ENCODE assay signal across 20 cellular contexts in genomic region chr4:25795091-25795490, GRCh38.
DNase-seq lines count a peak whose midpoint lies in the region; ATAC-seq and TF ChIP-seq lines count a peak whose summit lies in the region.
"Had no signal": no experiment of that assay in that cellular context is flagged by ENCODE, and none has a peak within 500 bp of the region (broad histone marks: within the 10 kb centered on the region; RNA-seq: fewer than 3 reads in every experiment).

No MANE protein-coding gene starts in this region.

- H3K27ac ChIP-seq in SK-N-SH (ENCODE audit: low read depth in 2 of 2, low read length in 1 of 2) (peak overlapping the region in 1 of 2 experiments; percentile 67; a peak in 1 of 4 replicates), neural progenitor cell (peak overlapping the region; percentile 73)
- H3K27ac ChIP-seq: 22Rv1 had no signal

- peaks cover 21% of the 10 kb centered on the region for H3K4me1 Mint-ChIP-seq in chondrocyte (ENCODE audit: low read depth)
- H3K4me1 Mint-ChIP-seq in neural progenitor cell, result peaks cover 22% of the 10 kb centered on the region
- H3K4me1 Mint-ChIP-seq in activated CD8-positive, alpha-beta memory T cell treated with anti-CD3 and anti-CD28 coated beads, Interleukin-2, amount 10 ng/mL, durations not matched to agents 7 days and 5 days, result no peaks in the 10 kb centered on the region
- H3K4me1 Mint-ChIP-seq: CD14-positive monocyte had no signal

- H4K20me1 ChIP-seq in SK-N-SH (ENCODE audit: insufficient read depth), result no peaks in the 10 kb centered on the region
- H4K20me1 ChIP-seq in neural progenitor cell (ENCODE audit: low read depth), result peaks cover 3% of the 10 kb centered on the region

- WGBS in SK-N-SH (ENCODE audit: low lambda C conversion rate), result 93% methylated on average over 4 of the region's 4 CpGs

- ATAC-seq in SK-N-SH treated with all-trans-retinoic acid at 6 μM for 48 hours (no peak), GM19455 (IDR thresholded peaks at IDR 0.05; ENCODE audit: unreplicated experiment) (no peak)
- ATAC-seq in activated CD8-positive, alpha-beta memory T cell treated with anti-CD3 and anti-CD28 coated beads, Interleukin-2, amount 10 ng/mL, durations not matched to agents 7 days and 5 days, result no peak

- no peaks in the 10 kb centered on the region for H3K36me3 ChIP-seq in SK-N-SH (replicated peaks in 1 of 2; ENCODE audit: control insufficient read depth in 1 of 2, insufficient read depth in 2 of 2, low read length in 1 of 2)
- no peaks in the 10 kb centered on the region for H3K36me3 ChIP-seq in neural progenitor cell
- H3K36me3 ChIP-seq: HAP-1 had no signal

- H3K9me3 Mint-ChIP-seq in chondrocyte (ENCODE audit: low read depth) (no peaks in the 10 kb centered on the region), neural progenitor cell (peaks cover 6% of the 10 kb centered on the region)
- H3K9me3 Mint-ChIP-seq in activated CD8-positive, alpha-beta memory T cell treated with anti-CD3 and anti-CD28 coated beads, Interleukin-2, amount 10 ng/mL, durations not matched to agents 7 days and 5 days (ENCODE audit: low read depth), result no peaks in the 10 kb centered on the region

- H3K4me1 ChIP-seq in SK-N-SH (ENCODE audit: control insufficient read depth in 1 of 2, insufficient read depth in 2 of 2, low read depth in 1 of 2, low read length in 1 of 2) (peaks cover 0 to 16% of the 10 kb centered on the region in 2 experiments; a peak in 2 of 4 replicates), neural progenitor cell (peaks cover 21% of the 10 kb centered on the region)
- H3K4me1 ChIP-seq: HAP-1 had no signal

- H3K4me3 ChIP-seq in SK-N-SH (ENCODE audit: low read depth in 2 of 2, low read length in 1 of 2) (no peak overlapping the region), neural progenitor cell (no peak overlapping the region)
- H3K4me3 ChIP-seq: HAP-1 had no signal

- H3K27me3 Mint-ChIP-seq in chondrocyte (ENCODE audit: low read depth) (no peaks in the 10 kb centered on the region), neural progenitor cell (ENCODE audit: insufficient read depth, low read depth) (no peaks in the 10 kb centered on the region)
- no peaks in the 10 kb centered on the region for H3K27me3 Mint-ChIP-seq in activated CD8-positive, alpha-beta memory T cell treated with anti-CD3 and anti-CD28 coated beads, Interleukin-2, amount 10 ng/mL, durations not matched to agents 7 days and 5 days

- H3K27ac Mint-ChIP-seq in chondrocyte (ENCODE audit: unreplicated experiment), result peak overlapping the region; percentile 85
- H3K27ac Mint-ChIP-seq in neural progenitor cell, result no peak overlapping the region
- H3K27ac Mint-ChIP-seq in activated CD8-positive, alpha-beta memory T cell treated with anti-CD3 and anti-CD28 coated beads, Interleukin-2, amount 10 ng/mL, durations not matched to agents 7 days and 5 days, result no peak overlapping the region

- H3K9me3 ChIP-seq in SK-N-SH (no peaks in the 10 kb centered on the region), neural progenitor cell (ENCODE audit: low read depth) (no peaks in the 10 kb centered on the region)
- H3K9me3 ChIP-seq: HAP-1 had no signal

- H3K4me2 ChIP-seq in SK-N-SH (peak overlapping the region; percentile 35; the same call in 1 of the 2 replicates), neural progenitor cell (no peak overlapping the region)

- TF ChIP-seq RAD21 in SK-N-SH (IDR thresholded peaks at IDR 0.05; ENCODE audit: low read length), result no peak

- peaks cover 17% of the 10 kb centered on the region for H3K36me3 Mint-ChIP-seq in chondrocyte (ENCODE audit: low read depth)
- H3K36me3 Mint-ChIP-seq in neural progenitor cell, result peaks cover 19% of the 10 kb centered on the region
- H3K36me3 Mint-ChIP-seq in activated CD8-positive, alpha-beta memory T cell treated with anti-CD3 and anti-CD28 coated beads, Interleukin-2, amount 10 ng/mL, durations not matched to agents 7 days and 5 days, result peaks cover 49% of the 10 kb centered on the region
- H3K36me3 Mint-ChIP-seq: CD14-positive monocyte had no signal

- POLR2A ChIA-PET in SK-N-SH (lab: Yijun Ruan, JAX), result no interaction called here

- CTCF ChIA-PET in SK-N-SH (lab: Yijun Ruan, JAX), result interaction anchor here (0.7 kb wide), 1 partner anchor 355 kb away, joined by 3 read pairs; no protein-coding TSS in a partner anchor
- CTCF ChIA-PET in activated CD8-positive, alpha-beta memory T cell treated with anti-CD3 and anti-CD28 coated beads, Interleukin-2, amount 10 ng/mL, durations not matched to agents 7 days and 5 days (lab: Charles Lee), result no interaction called here

- TF ChIP-seq EP300 in SK-N-SH (IDR thresholded peaks at IDR 0.05; ENCODE audit: borderline replicate concordance in 1 of 2, low read depth in 1 of 2, low read length in 1 of 2), result no peak

- H3K9me2 ChIP-seq in SK-N-SH, result no peaks in the 10 kb centered on the region

- no peak overlapping the region for H2AFZ ChIP-seq in SK-N-SH (ENCODE audit: low read depth)
- H2AFZ ChIP-seq in neural progenitor cell (replicated peaks), result no peak overlapping the region

- H3K9ac ChIP-seq in SK-N-SH (no peak overlapping the region; the same call in 1 of the 2 replicates), neural progenitor cell (no peak overlapping the region)

- TF ChIP-seq CTCF in SK-N-SH (IDR thresholded peaks at IDR 0.05), result no peak
- no peak for TF ChIP-seq CTCF in chondrocyte (IDR thresholded peaks at IDR 0.05)
- no peak for TF ChIP-seq CTCF in neural progenitor cell (IDR thresholded peaks at IDR 0.05)

- H3F3A ChIP-seq in SK-N-SH (replicated peaks; ENCODE audit: insufficient read depth) (no peaks in the 10 kb centered on the region), neural progenitor cell (ENCODE audit: low read depth) (peaks cover 20% of the 10 kb centered on the region)

- no peaks in the 10 kb centered on the region for H3K79me2 ChIP-seq in SK-N-SH (ENCODE audit: insufficient read depth)
- no peaks in the 10 kb centered on the region for H3K79me2 ChIP-seq in neural progenitor cell (ENCODE audit: low read depth)

- no peaks in the 10 kb centered on the region for H3K27me3 ChIP-seq in SK-N-SH (ENCODE audit: insufficient read depth)
- no peaks in the 10 kb centered on the region for H3K27me3 ChIP-seq in neural progenitor cell

- no peak overlapping the region for H3K4me3 Mint-ChIP-seq in chondrocyte (ENCODE audit: unreplicated experiment)
- no peak overlapping the region for H3K4me3 Mint-ChIP-seq in neural progenitor cell
- no peak overlapping the region for H3K4me3 Mint-ChIP-seq in activated CD8-positive, alpha-beta memory T cell treated with anti-CD3 and anti-CD28 coated beads, Interleukin-2, amount 10 ng/mL, durations not matched to agents 7 days and 5 days
- H3K4me3 Mint-ChIP-seq: CD14-positive monocyte had no signal

- DNase-seq in SK-N-SH, result no peak
- no peak for DNase-seq in chondrocyte (ENCODE audit: low spot score)
- DNase-seq in neural progenitor cell (ENCODE audit: low spot score), result no peak
- DNase-seq in mucosa of gallbladder (ENCODE audit: low spot score), result no peak
- no peak for DNase-seq in activated CD8-positive, alpha-beta memory T cell treated with anti-CD3 and anti-CD28 coated beads, Interleukin-2, amount 10 ng/mL, durations not matched to agents 7 days and 5 days
- DNase-seq in pons (ENCODE audit: low spot score), result no peak
- DNase-seq: DMS79, Karpas-422, NCI-H1417 treated with DMSO at 0.1 percent for 48 hours, NCI-H187 treated with DMSO at 0.1 percent for 48 hours, NCI-H2227 treated with DMSO at 0.1 percent for 48 hours, NCI-H510A treated with DMSO at 0.1 percent for 48 hours, NCI-H82, OCI-M1, Right ventricle myocardium superior had no signal

TF ChIP-seq in SK-N-SH, 30 proteins besides CTCF, POLR2A, EP300 and RAD21 (continues in another document):
- TF ChIP-seq GATA2 (CRISPR knock-in tag; IDR thresholded peaks at IDR 0.05) (no peak), SMC3 (IDR thresholded peaks at IDR 0.05; ENCODE audit: low read depth, low read length) (no peak), TAF1 (IDR thresholded peaks at IDR 0.05; ENCODE audit: borderline replicate concordance, low read depth, low read length) (no peak), FOXM1 (IDR thresholded peaks at IDR 0.05; ENCODE audit: low read depth) (no peak), IRF3 (IDR thresholded peaks at IDR 0.05; ENCODE audit: low read depth, low read length) (no peak), TEAD4 (IDR thresholded peaks at IDR 0.05; ENCODE audit: borderline replicate concordance, insufficient read depth) (no peak), POLR2AphosphoS5 (IDR thresholded peaks at IDR 0.05; ENCODE audit: low read depth, low read length) (no peak), RCOR1 (IDR thresholded peaks at IDR 0.05; ENCODE audit: low read length) (no peak)

TF ChIP-seq in SK-N-SH treated with all-trans-retinoic acid at 6 μM for 48 hours, 23 proteins besides CTCF, POLR2A, EP300 and RAD21 (continues in another document):
- TF ChIP-seq PPARA (CRISPR knock-in tag; IDR thresholded peaks at IDR 0.05; ENCODE audit: borderline replicate concordance), result no peak
- no peak for TF ChIP-seq ARNTL (CRISPR knock-in tag; IDR thresholded peaks at IDR 0.05; ENCODE audit: borderline replicate concordance, low read depth)
- no peak for TF ChIP-seq BACH2 (CRISPR knock-in tag; IDR thresholded peaks at IDR 0.05; ENCODE audit: borderline replicate concordance)
- no peak for TF ChIP-seq CSDC2 (CRISPR knock-in tag; IDR thresholded peaks at IDR 0.05)
- TF ChIP-seq CREB5 (CRISPR knock-in tag; IDR thresholded peaks at IDR 0.05; ENCODE audit: low read depth), result no peak
- no peak for TF ChIP-seq ESRRG (CRISPR knock-in tag; IDR thresholded peaks at IDR 0.05)
- no peak for TF ChIP-seq ZNF565 (CRISPR knock-in tag; conservative IDR thresholded peaks at IDR 0.05; ENCODE audit: low read depth)
